21 cellular contexts compared by ENCODE assay signal in the genomic region with DNA sequence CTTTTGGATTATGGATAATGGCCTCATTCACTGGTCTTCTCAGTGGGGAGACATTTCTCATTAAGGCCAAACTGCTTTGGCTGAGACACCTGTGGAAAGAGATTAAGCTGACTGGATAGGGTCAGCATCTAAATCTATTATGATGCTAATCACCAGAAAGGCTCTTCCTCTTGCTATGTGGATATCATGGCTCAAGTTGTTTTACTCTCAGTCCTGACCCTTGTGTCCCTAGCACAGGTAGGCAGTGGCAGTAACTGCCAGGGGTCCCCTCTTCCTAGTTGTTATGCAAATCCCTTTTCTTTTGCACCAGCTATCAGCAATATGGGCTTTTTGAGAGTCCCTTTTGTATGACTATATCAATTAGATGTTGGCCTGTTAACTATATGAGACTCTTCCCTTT.
DNase-seq lines count a peak whose midpoint lies in the region; ATAC-seq and TF ChIP-seq lines count a peak whose summit lies in the region.
"Had no signal": no experiment of that assay in that cellular context is flagged by ENCODE, and none has a peak within 500 bp of the region (broad histone marks: within the 10 kb centered on the region; RNA-seq: fewer than 3 reads in every experiment).

No MANE protein-coding gene starts in this region.

- H3K27ac Mint-ChIP-seq in WTC11 (0 out of 2 replicates have a peak overlapping the region, but pooled peaks have one; percentile 28), MCF 10A (ENCODE audit: low read depth, unreplicated experiment) (no peak overlapping the region)
- H3K27ac Mint-ChIP-seq: CD4-positive, CD25-positive, alpha-beta regulatory T cell; CD8-positive, alpha-beta memory T cell; IgD-negative memory B cell had no signal

- H3K27me3 Mint-ChIP-seq in WTC11 (ENCODE audit: low read depth) (peaks cover 3% of the 10 kb centered on the region; the same call in 1 of the 2 replicates), MCF 10A (ENCODE audit: insufficient read depth, unreplicated experiment) (no peaks in the 10 kb centered on the region)
- H3K27me3 Mint-ChIP-seq: CD4-positive, CD25-positive, alpha-beta regulatory T cell had no signal

- no peaks in the 10 kb centered on the region for H3K27me3 ChIP-seq in HUES48 (ENCODE audit: control insufficient read depth, insufficient read depth, low read length)
- H3K27me3 ChIP-seq in iPS-20b (ENCODE audit: insufficient read depth, low read length): no peaks in the 10 kb centered on the region
- no peaks in the 10 kb centered on the region for H3K27me3 ChIP-seq in breast epithelium
- H3K27me3 ChIP-seq: BE2C had no signal

- H3K27ac ChIP-seq in HUES48 (ENCODE audit: low read depth, low read length) (peak overlapping the region; percentile 12), iPS-20b (ENCODE audit: low read length) (no peak overlapping the region), breast epithelium (no peak overlapping the region)
- H3K27ac ChIP-seq: GM23248 had no signal

- peak; percentile 91 for ATAC-seq in WTC11
- ATAC-seq: GM12878, HepG2 had no signal

- H3K9me3 Mint-ChIP-seq in WTC11: peaks cover 26% of the 10 kb centered on the region
- no peaks in the 10 kb centered on the region for H3K9me3 Mint-ChIP-seq in MCF 10A (ENCODE audit: unreplicated experiment)
- H3K9me3 Mint-ChIP-seq: CD4-positive, CD25-positive, alpha-beta regulatory T cell; CD8-positive, alpha-beta memory T cell had no signal

- no peak for TF ChIP-seq POLR2A in breast epithelium (IDR thresholded peaks at IDR 0.05)

- peaks cover 26% of the 10 kb centered on the region for H3K4me1 Mint-ChIP-seq in WTC11
- no peaks in the 10 kb centered on the region for H3K4me1 Mint-ChIP-seq in MCF 10A (ENCODE audit: insufficient read depth, unreplicated experiment)
- H3K4me1 Mint-ChIP-seq: CD8-positive, alpha-beta memory T cell; IgD-negative memory B cell had no signal

- H3K9ac ChIP-seq in HUES48 (ENCODE audit: low read depth, low read length) (no peak overlapping the region), iPS-20b (ENCODE audit: low read depth, low read length) (no peak overlapping the region)
- H3K9ac ChIP-seq: GM23248 had no signal

- no peak for TF ChIP-seq CTCF in WTC11 (IDR thresholded peaks at IDR 0.05)
- TF ChIP-seq CTCF in breast epithelium (IDR thresholded peaks at IDR 0.05): no peak
- no peak for TF ChIP-seq CTCF in MCF 10A (IDR thresholded peaks at IDR 0.05; ENCODE audit: unreplicated experiment)

- intact Hi-C loops in breast epithelium (cut with DNase I; ENCODE audit: low total_unique reads): no loop called here
- intact Hi-C loops in MCF 10A (cut with micrococcal nuclease): no loop called here

- CTCF ChIA-PET in WTC11 (lab: Charles Lee) (interaction anchor here (0.8 to 1.6 kb wide), 3 partner anchors 8 to 694 kb away, joined by 3 to 8 read pairs (median 4); no protein-coding TSS in a partner anchor), MCF 10A (lab: Yijun Ruan, JAX) (interaction anchor here (1.3 to 1.7 kb wide), 2 partner anchors 8 to 518 kb away, joined by 4 to 9 read pairs; no protein-coding TSS in a partner anchor)

- DNase-seq in WTC11 (ENCODE audit: low spot score) (no peak), breast epithelium (ENCODE audit: low spot score in 2 of 2) (no peak), hypothalamus (lab: John Stamatoyannopoulos, UW) (no peak), MCF 10A (ENCODE audit: unreplicated experiment) (no peak)
- DNase-seq: ACHN; BE2C; C1 segment of cervical spinal cord; CD4-positive, CD25-positive, alpha-beta regulatory T cell; CD8-positive, alpha-beta memory T cell; COR-L47; DMS 273 treated with DMSO at 0.1 percent for 48 hours; DMS53; DND-41; EL; GM23248; H7 had no signal

- peaks cover 12% of the 10 kb centered on the region; the same call in 1 of the 2 replicates for H3K4me1 ChIP-seq in HUES48 (ENCODE audit: control insufficient read depth, insufficient read depth, low read length)
- peaks cover 19% of the 10 kb centered on the region; the same call in 1 of the 2 replicates for H3K4me1 ChIP-seq in iPS-20b (ENCODE audit: insufficient read depth, low read length)
- no peaks in the 10 kb centered on the region for H3K4me1 ChIP-seq in breast epithelium
- H3K4me1 ChIP-seq: BE2C had no signal

- H3K4me3 Mint-ChIP-seq in WTC11 (no peak overlapping the region), MCF 10A (ENCODE audit: unreplicated experiment) (no peak overlapping the region)
- H3K4me3 Mint-ChIP-seq: CD4-positive, CD25-positive, alpha-beta regulatory T cell; CD8-positive, alpha-beta memory T cell; IgD-negative memory B cell had no signal

- no peaks in the 10 kb centered on the region for H3K36me3 ChIP-seq in HUES48 (ENCODE audit: control insufficient read depth, insufficient read depth, low read length)
- H3K36me3 ChIP-seq in iPS-20b (ENCODE audit: insufficient read depth, low read depth, low read length): no peaks in the 10 kb centered on the region
- no peaks in the 10 kb centered on the region for H3K36me3 ChIP-seq in breast epithelium
- H3K36me3 ChIP-seq: BE2C had no signal

- POLR2A ChIA-PET in WTC11 (lab: Charles Lee) (no interaction called here), MCF 10A (lab: Yijun Ruan, JAX) (no interaction called here)

- no peaks in the 10 kb centered on the region for H3K9me3 ChIP-seq in HUES48 (ENCODE audit: control insufficient read depth, insufficient read depth, low read length)
- no peaks in the 10 kb centered on the region for H3K9me3 ChIP-seq in iPS-20b (ENCODE audit: insufficient read depth, low read depth, low read length)
- H3K9me3 ChIP-seq in breast epithelium: no peaks in the 10 kb centered on the region
- H3K9me3 ChIP-seq: BE2C had no signal

- no peak overlapping the region for H3K4me3 ChIP-seq in HUES48 (ENCODE audit: low read depth, low read length)
- 0 out of 2 replicates have a peak overlapping the region, but pooled peaks have one; percentile 19 for H3K4me3 ChIP-seq in iPS-20b (ENCODE audit: low read length)
- H3K4me3 ChIP-seq in breast epithelium: no peak overlapping the region
- H3K4me3 ChIP-seq: GM12878, GM23248 had no signal

- BruUV-seq in MCF 10A (replicated peaks; lab: Mats Ljungman, UMichigan): no TSS peak

- peaks cover 11% of the 10 kb centered on the region for H3K36me3 Mint-ChIP-seq in WTC11
- no peaks in the 10 kb centered on the region for H3K36me3 Mint-ChIP-seq in MCF 10A (ENCODE audit: insufficient read depth, unreplicated experiment)
- H3K36me3 Mint-ChIP-seq: CD4-positive, CD25-positive, alpha-beta regulatory T cell; CD8-positive, alpha-beta memory T cell; IgD-negative memory B cell had no signal

TF ChIP-seq in WTC11, 78 proteins besides CTCF, POLR2A, EP300 and RAD21:
- 0 out of 2 replicates have a peak, but pooled peaks have one; percentile 18 for TF ChIP-seq TEAD1 (CRISPR knock-in tag; IDR thresholded peaks at IDR 0.05)
- TF ChIP-seq, protein P1, sequence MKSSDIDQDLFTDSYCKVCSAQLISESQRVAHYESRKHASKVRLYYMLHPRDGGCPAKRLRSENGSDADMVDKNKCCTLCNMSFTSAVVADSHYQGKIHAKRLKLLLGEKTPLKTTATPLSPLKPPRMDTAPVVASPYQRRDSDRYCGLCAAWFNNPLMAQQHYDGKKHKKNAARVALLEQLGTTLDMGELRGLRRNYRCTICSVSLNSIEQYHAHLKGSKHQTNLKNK (CRISPR knock-in tag; IDR thresholded peaks at IDR 0.05): no peak
- TF ChIP-seq ETV6 (CRISPR knock-in tag; IDR thresholded peaks at IDR 0.05): 0 out of 2 replicates have a peak, but pooled peaks have one; percentile 16
